27 cellular contexts compared by ENCODE assay signal in genomic region chr1:44678626-44679025, GRCh38. TPM values are rescaled to one million over a fixed set of nuclear protein-coding genes. Genes with fewer than 3 reads are reported as not detected.
"Had no signal": no experiment of that assay in that cellular context is flagged by ENCODE, and none has a peak within 500 bp of the region (broad histone marks: within the 10 kb centered on the region; RNA-seq: fewer than 3 reads in every experiment).

No MANE protein-coding gene starts in this region.

- DNase-seq: effector memory CD8-positive, alpha-beta T cell; gastrocnemius medialis; heart right ventricle; hypothalamus; lower lobe of right lung; midbrain; nucleus accumbens; ovary; stimulated activated CD4-positive, alpha-beta T cell treated with anti-CD3 and anti-CD28 coated beads, Interleukin-15, amount 100 ng/mL, for 24 hours; stimulated activated CD4-positive, alpha-beta T cell treated with anti-CD3 and anti-CD28 coated beads, Interleukin-1b, Interleukin-23, amount 100 ng/mL, for 48 hours; stimulated activated CD4-positive, alpha-beta T cell treated with anti-CD3 and anti-CD28 coated beads, Interleukin-4, amount 100 ng/mL, for 24 hours; testis had no signal

- H3K27ac ChIP-seq: epithelial cell of prostate, esophagus muscularis mucosa, gastrocnemius medialis, heart right ventricle, left lung, lower lobe of right lung, neural progenitor cell, ovary, testis, tibial nerve had no signal

- ATAC-seq: effector memory CD8-positive, alpha-beta T cell; gastrocnemius medialis; heart right ventricle; left lung; lower lobe of right lung; natural killer cell treated with Interleukin-12 subunit alpha and Interleukin-12 subunit beta and Interleukin-15 and Interleukin-18, amount 100 ng/mL, for 72 hours; stimulated activated memory B cell treated with anti-CD40 and anti-IgM and Interleukin-4, amounts not matched to agents 10 μg/mL and 1 μg/mL and 100 μg/mL, for 72 hours had no signal

- H3K27me3 Mint-ChIP-seq: effector memory CD8-positive, alpha-beta T cell; memory B cell; natural killer cell treated with Interleukin-12 subunit alpha and Interleukin-12 subunit beta and Interleukin-15 and Interleukin-18, amount 100 ng/mL, for 72 hours; stimulated activated memory B cell treated with anti-CD40 and anti-IgM and Interleukin-4, amounts not matched to agents 10 μg/mL and 1 μg/mL and 100 μg/mL, for 72 hours; stimulated activated naive CD8-positive, alpha-beta T cell treated with anti-CD3 and anti-CD28 coated beads, Interleukin-15, Interleukin-2, amounts not matched to agents 100 ng/mL and 50 ng/mL, for 24 hours had no signal

- H3K27me3 ChIP-seq: esophagus muscularis mucosa, gastrocnemius medialis, heart right ventricle, left lung, neural progenitor cell, ovary, right atrium auricular region, testis, tibial nerve had no signal

- H3K4me2 ChIP-seq: neural progenitor cell had no signal

- H3K9me3 Mint-ChIP-seq: dendritic cell treated with granulocyte-macrophage colony-stimulating factor and Interleukin-4, amounts not matched to agents 40 ng/mL and 50 ng/mL, for 4 days; effector memory CD8-positive, alpha-beta T cell; memory B cell; natural killer cell treated with Interleukin-12 subunit alpha and Interleukin-12 subunit beta and Interleukin-15 and Interleukin-18, amount 100 ng/mL, for 72 hours; neural progenitor cell; stimulated activated memory B cell treated with anti-CD40 and anti-IgM and Interleukin-4, amounts not matched to agents 10 μg/mL and 1 μg/mL and 100 μg/mL, for 72 hours; stimulated activated naive CD8-positive, alpha-beta T cell treated with anti-CD3 and anti-CD28 coated beads, Interleukin-15, Interleukin-2, amounts not matched to agents 100 ng/mL and 50 ng/mL, for 24 hours had no signal

- H3K36me3 Mint-ChIP-seq: memory B cell; natural killer cell treated with Interleukin-12 subunit alpha and Interleukin-12 subunit beta and Interleukin-15 and Interleukin-18, amount 100 ng/mL, for 72 hours had no signal

- H3K36me3 ChIP-seq: esophagus muscularis mucosa, gastrocnemius medialis, heart right ventricle, left lung, lower lobe of right lung, neural progenitor cell, ovary, right atrium auricular region, tibial nerve had no signal

- H3K9me3 ChIP-seq: esophagus muscularis mucosa, gastrocnemius medialis, heart right ventricle, left lung, lower lobe of right lung, ovary, right atrium auricular region, testis, tibial nerve had no signal

- H2AFZ ChIP-seq: neural progenitor cell had no signal

- H3K4me3 Mint-ChIP-seq: dendritic cell treated with granulocyte-macrophage colony-stimulating factor and Interleukin-4, amounts not matched to agents 40 ng/mL and 50 ng/mL, for 4 days; effector memory CD8-positive, alpha-beta T cell; memory B cell; natural killer cell treated with Interleukin-12 subunit alpha and Interleukin-12 subunit beta and Interleukin-15 and Interleukin-18, amount 100 ng/mL, for 72 hours; neural progenitor cell; stimulated activated memory B cell treated with anti-CD40 and anti-IgM and Interleukin-4, amounts not matched to agents 10 μg/mL and 1 μg/mL and 100 μg/mL, for 72 hours; stimulated activated naive CD8-positive, alpha-beta T cell treated with anti-CD3 and anti-CD28 coated beads, Interleukin-15, Interleukin-2, amounts not matched to agents 100 ng/mL and 50 ng/mL, for 24 hours had no signal

- H3K27ac Mint-ChIP-seq: dendritic cell treated with granulocyte-macrophage colony-stimulating factor and Interleukin-4, amounts not matched to agents 40 ng/mL and 50 ng/mL, for 4 days; effector memory CD8-positive, alpha-beta T cell; memory B cell; natural killer cell treated with Interleukin-12 subunit alpha and Interleukin-12 subunit beta and Interleukin-15 and Interleukin-18, amount 100 ng/mL, for 72 hours; neural progenitor cell; stimulated activated memory B cell treated with anti-CD40 and anti-IgM and Interleukin-4, amounts not matched to agents 10 μg/mL and 1 μg/mL and 100 μg/mL, for 72 hours; stimulated activated naive CD8-positive, alpha-beta T cell treated with anti-CD3 and anti-CD28 coated beads, Interleukin-15, Interleukin-2, amounts not matched to agents 100 ng/mL and 50 ng/mL, for 24 hours had no signal

- H3K9ac ChIP-seq: neural progenitor cell had no signal

- H3K4me3 ChIP-seq: esophagus muscularis mucosa, gastrocnemius medialis, heart right ventricle, left lung, lower lobe of right lung, neural progenitor cell, ovary, right atrium auricular region, testis, tibial nerve had no signal

RNA-seq across cellular contexts. Expression of gene RNU5D-1, which starts 52.3 kb away (rescaled TPM):
- total RNA-seq: esophagus muscularis mucosa; fibroblast of villous mesenchyme; gastrocnemius medialis; heart right ventricle; left lung; lower lobe of right lung; natural killer cell treated with Interleukin-12 subunit alpha and Interleukin-12 subunit beta and Interleukin-15 and Interleukin-18, amount 100 ng/mL, for 72 hours; ovary; posterior vena cava; right atrium auricular region; subcutaneous adipose tissue; testis; tibial nerve; ureter had no signal
- polyA plus RNA-seq: heart right ventricle, ovary had no signal
